Comparison of ENCODE assay signal across 16 cellular contexts in the genomic region with DNA sequence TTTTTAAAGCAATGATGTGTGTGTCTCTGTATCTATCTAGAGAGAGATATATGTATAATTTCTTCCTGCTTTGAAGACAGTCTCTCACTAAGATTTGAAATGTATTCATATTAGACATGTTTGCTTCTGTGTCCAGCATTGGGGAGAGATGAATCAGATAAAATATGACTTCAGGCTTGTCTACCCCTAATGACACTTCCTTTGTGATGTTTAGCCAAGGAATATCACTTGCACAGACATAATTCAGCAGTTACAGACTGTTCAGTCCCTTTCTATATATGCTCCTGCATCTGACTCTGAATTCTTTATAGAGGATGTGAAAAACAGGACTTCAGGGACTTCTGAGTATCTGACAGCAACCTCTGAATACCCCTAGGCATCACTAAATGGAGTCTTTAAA.
DNase-seq lines count a peak whose midpoint lies in the region; ATAC-seq and TF ChIP-seq lines count a peak whose summit lies in the region.
"Had no signal": no experiment of that assay in that cellular context is flagged by ENCODE, and none has a peak within 500 bp of the region (broad histone marks: within the 10 kb centered on the region; RNA-seq: fewer than 3 reads in every experiment).

No MANE protein-coding gene starts in this region.

- peaks cover 20% of the 10 kb centered on the region for H3K9me1 ChIP-seq in IMR-90 (ENCODE audit: insufficient read depth, low read length)

- H3K79me1 ChIP-seq in IMR-90 (ENCODE audit: low read depth in 1 of 2, low read length in 2 of 2) = peaks cover 31 to 47% of the 10 kb centered on the region in 2 experiments

- H4K91ac ChIP-seq in IMR-90 (ENCODE audit: insufficient read depth, low read depth, low read length) = peak overlapping the region; percentile 99

- H3K27ac ChIP-seq in IMR-90 (ENCODE audit: insufficient read depth, low read length) (peak overlapping the region; percentile 98), hepatocyte (peak overlapping the region; percentile 78), stomach smooth muscle (ENCODE audit: low read length) (peak overlapping the region; percentile 32)
- H3K27ac ChIP-seq: parathyroid adenoma had no signal

- H2AK5ac ChIP-seq in IMR-90 (ENCODE audit: low read depth, low read length) = peak overlapping the region; percentile 89

- no peak for TF ChIP-seq RAD21 in IMR-90 (IDR thresholded peaks at IDR 0.05; ENCODE audit: low read length)

- TF ChIP-seq CTCF in IMR-90 (conservative IDR thresholded peaks at IDR 0.05; ENCODE audit: low read depth, low read length) (no peak), brain (conservative IDR thresholded peaks at IDR 0.05) (no peak), hepatocyte (IDR thresholded peaks at IDR 0.05; ENCODE audit: poor library complexity) (no peak)

- peak overlapping the region; percentile 78 to 97 for H4K8ac ChIP-seq in IMR-90 (ENCODE audit: low read depth in 2 of 2, low read length in 2 of 2)

- H3K4me1 Mint-ChIP-seq in brain = peaks cover 39% of the 10 kb centered on the region
- H3K4me1 Mint-ChIP-seq: activated CD4-positive, alpha-beta T cell treated with anti-CD3 and anti-CD28 coated beads, Interleukin-2, amount 10 ng/mL, durations not matched to agents 7 days and 5 days; activated naive CD8-positive, alpha-beta T cell treated with anti-CD3 and anti-CD28 coated beads, Interleukin-2, amount 10 ng/mL, durations not matched to agents 7 days and 5 days had no signal

- in situ Hi-C loops in IMR-90 (cut with MboI; ENCODE audit: low sequenced_read_pairs) = no loop called here

- no peaks in the 10 kb centered on the region for H3K9me2 ChIP-seq in hepatocyte (replicated peaks; ENCODE audit: insufficient read depth)

- no peak for TF ChIP-seq POLR2A in IMR-90 (IDR thresholded peaks at IDR 0.05; ENCODE audit: low read depth, low read length)

- peak overlapping the region; percentile 98 for H3K56ac ChIP-seq in IMR-90 (ENCODE audit: extremely low read depth, insufficient read depth, low read length)

- H3K4me1 ChIP-seq in IMR-90 (ENCODE audit: control insufficient read depth, insufficient read depth, low read length) = peaks cover 36% of the 10 kb centered on the region
- peaks cover 16% of the 10 kb centered on the region for H3K4me1 ChIP-seq in hepatocyte (ENCODE audit: insufficient read depth)
- H3K4me1 ChIP-seq in stomach smooth muscle (ENCODE audit: control insufficient read depth, insufficient read depth, low read length) = peaks cover 5% of the 10 kb centered on the region
- H3K4me1 ChIP-seq: parathyroid adenoma had no signal

- H3K27me3 ChIP-seq in IMR-90 (ENCODE audit: control insufficient read depth, insufficient read depth, low read length) (no peaks in the 10 kb centered on the region), hepatocyte (no peaks in the 10 kb centered on the region), stomach smooth muscle (ENCODE audit: control insufficient read depth in 1 of 2, insufficient read depth in 2 of 2, low read length in 2 of 2) (no peaks in the 10 kb centered on the region), H7 (ENCODE audit: control insufficient read depth, insufficient read depth, low read length) (no peaks in the 10 kb centered on the region)

- H2BK120ac ChIP-seq in IMR-90 (ENCODE audit: low read depth, low read length) = peak overlapping the region; percentile 99

- ATAC-seq in IMR-90 (ENCODE audit: low read depth) = peak; percentile 18
- no peak for ATAC-seq in HG02973 (IDR thresholded peaks at IDR 0.05; ENCODE audit: unreplicated experiment)
- ATAC-seq: GM12878 had no signal

- H3K9me3 ChIP-seq in IMR-90 (ENCODE audit: control insufficient read depth, insufficient read depth, low read length) (no peaks in the 10 kb centered on the region), hepatocyte (ENCODE audit: low read depth) (no peaks in the 10 kb centered on the region), stomach smooth muscle (ENCODE audit: control insufficient read depth in 2 of 2, low read length in 2 of 2) (no peaks in the 10 kb centered on the region)

- H3K14ac ChIP-seq in IMR-90 (replicated peaks; ENCODE audit: low read depth, low read length) = peak overlapping the region; percentile 96

- no peak overlapping the region for H3K4me3 Mint-ChIP-seq in brain
- H3K4me3 Mint-ChIP-seq: activated CD4-positive, alpha-beta T cell treated with anti-CD3 and anti-CD28 coated beads, Interleukin-2, amount 10 ng/mL, durations not matched to agents 7 days and 5 days; activated naive CD8-positive, alpha-beta T cell treated with anti-CD3 and anti-CD28 coated beads, Interleukin-2, amount 10 ng/mL, durations not matched to agents 7 days and 5 days; activated T-cell treated with anti-CD3 and anti-CD28 coated beads, Interleukin-2, amount 50 U/mL, for 24 hours had no signal

- peak overlapping the region; percentile 100 for H4K5ac ChIP-seq in IMR-90 (ENCODE audit: low read depth, low read length)

- H3K4me2 ChIP-seq in IMR-90 (ENCODE audit: low read depth, low read length) (peak overlapping the region; percentile 52; the same call in 1 of the 2 replicates), hepatocyte (no peak overlapping the region)

- peak overlapping the region; percentile 99 for H3K18ac ChIP-seq in IMR-90 (ENCODE audit: low read depth, low read length)

- H3K36me3 ChIP-seq in IMR-90 (ENCODE audit: control insufficient read depth, insufficient read depth, low read length) (peaks cover 4% of the 10 kb centered on the region; the same call in 1 of the 2 replicates), hepatocyte (replicated peaks; ENCODE audit: insufficient read depth, low read depth) (no peaks in the 10 kb centered on the region), stomach smooth muscle (ENCODE audit: control insufficient read depth in 2 of 2, insufficient read depth in 2 of 2, low read length in 2 of 2) (peaks cover 16 to 25% of the 10 kb centered on the region in 2 donors), H7 (replicated peaks; ENCODE audit: control insufficient read depth, insufficient read depth, low read length) (no peaks in the 10 kb centered on the region)

- no TSS peak for BruUV-seq in IMR-90 (replicated peaks; lab: Mats Ljungman, UMichigan)

- peak overlapping the region; percentile 99 for H3K4ac ChIP-seq in IMR-90 (ENCODE audit: low read depth, low read length)

- peak overlapping the region; percentile 100 for H2BK5ac ChIP-seq in IMR-90 (ENCODE audit: low read depth, low read length, poor library complexity, severe bottlenecking)

- H3K79me2 ChIP-seq in hepatocyte = no peaks in the 10 kb centered on the region
- H3K79me2 ChIP-seq: parathyroid adenoma had no signal

- dilution Hi-C loops in IMR-90 (cut with HindIII; ENCODE audit: low sequenced_read_pairs, unreplicated experiment) = no loop called here

- CTCF ChIA-PET in IMR-90 (lab: Yijun Ruan, JAX) = no interaction called here

- intact Hi-C loops in IMR-90 (cut with micrococcal nuclease) = loop anchor here (1.0 to 5.0 kb wide), 2 partner anchors 11 to 46 kb away; no protein-coding TSS in a partner anchor

- POLR2A ChIA-PET in IMR-90 (lab: Charles Lee; ENCODE audit: unreplicated experiment) = no interaction called here

- peak overlapping the region; percentile 97; the same call in 1 of the 2 replicates for H3K23ac ChIP-seq in IMR-90 (ENCODE audit: low read depth, low read length)

- DNase-seq in IMR-90 (peak; percentile 66), hepatocyte (ENCODE audit: low spot score) (no peak), C1 segment of cervical spinal cord (lab: John Stamatoyannopoulos, UW) (no peak), H7 (no peak), GM03348 (ENCODE audit: low spot score) (no peak)
- DNase-seq: activated CD4-positive, alpha-beta T cell treated with anti-CD3 and anti-CD28 coated beads, Interleukin-2, amount 10 ng/mL, durations not matched to agents 7 days and 5 days; activated naive CD8-positive, alpha-beta T cell treated with anti-CD3 and anti-CD28 coated beads, Interleukin-2, amount 10 ng/mL, durations not matched to agents 7 days and 5 days; activated T-cell treated with anti-CD3 and anti-CD28 coated beads, Interleukin-2, amount 50 U/mL, for 24 hours; NCI-H2029 treated with DMSO at 0.1 percent for 48 hours; NCI-H82; T-helper 9 cell had no signal

- no peaks in the 10 kb centered on the region for H4K20me1 ChIP-seq in IMR-90 (ENCODE audit: insufficient read depth, low read length)
- no peaks in the 10 kb centered on the region for H4K20me1 ChIP-seq in hepatocyte (ENCODE audit: insufficient read depth, poor library complexity, severe bottlenecking)

- peaks cover 65% of the 10 kb centered on the region for H3K36me3 Mint-ChIP-seq in brain
- H3K36me3 Mint-ChIP-seq: activated naive CD8-positive, alpha-beta T cell treated with anti-CD3 and anti-CD28 coated beads, Interleukin-2, amount 10 ng/mL, durations not matched to agents 7 days and 5 days had no signal

- H3K9ac ChIP-seq in IMR-90 (ENCODE audit: low read depth, low read length) (peak overlapping the region; percentile 74; the same call in 1 of the 2 replicates), stomach smooth muscle (ENCODE audit: low read length in 2 of 2) (no peak overlapping the region)
- H3K9ac ChIP-seq: parathyroid adenoma had no signal

- H3K4me3 ChIP-seq in IMR-90 (ENCODE audit: insufficient read depth, low read depth, low read length) (no peak overlapping the region), hepatocyte (no peak overlapping the region), stomach smooth muscle (ENCODE audit: low read length in 2 of 2) (no peak overlapping the region), H7 (ENCODE audit: insufficient read depth, low read depth, low read length) (no peak overlapping the region)
- H3K4me3 ChIP-seq: GM12878 had no signal

- no peaks in the 10 kb centered on the region for H3K9me3 Mint-ChIP-seq in brain
- H3K9me3 Mint-ChIP-seq: activated CD4-positive, alpha-beta T cell treated with anti-CD3 and anti-CD28 coated beads, Interleukin-2, amount 10 ng/mL, durations not matched to agents 7 days and 5 days; activated naive CD8-positive, alpha-beta T cell treated with anti-CD3 and anti-CD28 coated beads, Interleukin-2, amount 10 ng/mL, durations not matched to agents 7 days and 5 days; activated T-cell treated with anti-CD3 and anti-CD28 coated beads, Interleukin-2, amount 50 U/mL, for 24 hours had no signal

- H2BK20ac ChIP-seq in IMR-90 (ENCODE audit: low read depth, low read length) = peak overlapping the region; percentile 98

- peak overlapping the region; percentile 51; the same call in 2 of the 3 replicates for H2BK15ac ChIP-seq in IMR-90 (ENCODE audit: low read depth, low read length)

- no peak overlapping the region for H2AK9ac ChIP-seq in IMR-90 (replicated peaks; ENCODE audit: low read depth, low read length, poor library complexity)

- H3K27ac Mint-ChIP-seq in brain = peak overlapping the region in 4 of 5 experiments; percentile 27 to 91 (median 80)
- H3K27ac Mint-ChIP-seq: activated CD4-positive, alpha-beta T cell treated with anti-CD3 and anti-CD28 coated beads, Interleukin-2, amount 10 ng/mL, durations not matched to agents 7 days and 5 days; activated naive CD8-positive, alpha-beta T cell treated with anti-CD3 and anti-CD28 coated beads, Interleukin-2, amount 10 ng/mL, durations not matched to agents 7 days and 5 days; activated T-cell treated with anti-CD3 and anti-CD28 coated beads, Interleukin-2, amount 50 U/mL, for 24 hours had no signal

- no peak overlapping the region for H2AFZ ChIP-seq in IMR-90 (replicated peaks; ENCODE audit: low read length, poor library complexity)
- H2AFZ ChIP-seq in hepatocyte = no peak overlapping the region
- H2AFZ ChIP-seq: parathyroid adenoma had no signal

- no peaks in the 10 kb centered on the region for H3K27me3 Mint-ChIP-seq in brain

TF ChIP-seq in IMR-90, 13 proteins besides CTCF, POLR2A, EP300 and RAD21 (continues in another document):
- TF ChIP-seq NFE2L2 (IDR thresholded peaks at IDR 0.05; ENCODE audit: low read depth, low read length) = no peak

Comparison
In these comparisons a context has a peak if more than half of its experiments do, and no peak if none do; other contexts are left out.
1. H3K27ac ChIP-seq: peak in every context shown above with its lines; median percentile 98 in IMR-90; 78 in hepatocyte; 32 in stomach smooth muscle.